In genomic region chr6:112018619-112019416, GRCh38 we compare ENCODE assay signal across 1 cellular context.
TF ChIP-seq lines count a peak whose summit lies in the region.

No MANE protein-coding gene starts in this region.

TF ChIP-seq in HepG2, 621 proteins besides CTCF, POLR2A, EP300 and RAD21 (continued from another document and continues in another):
- TF ChIP-seq ZNF280D (CRISPR knock-in tag; IDR thresholded peaks at IDR 0.05) (no peak), ZFP1 (CRISPR knock-in tag; IDR thresholded peaks at IDR 0.05) (peak; percentile 89), MIXL1 (CRISPR knock-in tag; IDR thresholded peaks at IDR 0.05) (peak; percentile 33; the same call in 1 of the 2 replicates), CREB1 (IDR thresholded peaks at IDR 0.05) (no peak), CREB1 (CRISPR knock-in tag; IDR thresholded peaks at IDR 0.05) (no peak), ZNF205 (CRISPR knock-in tag; IDR thresholded peaks at IDR 0.05) (peak; percentile 19; the same call in 1 of the 2 replicates), DMTF1 (CRISPR knock-in tag; IDR thresholded peaks at IDR 0.05) (no peak), CBFB (CRISPR knock-in tag; IDR thresholded peaks at IDR 0.05) (no peak), ZNF143 (CRISPR knock-in tag; IDR thresholded peaks at IDR 0.05) (no peak), BHLHE40 (IDR thresholded peaks at IDR 0.05; ENCODE audit: low read length) (no peak), NRL (CRISPR knock-in tag; IDR thresholded peaks at IDR 0.05; ENCODE audit: borderline replicate concordance) (no peak), SP140L (CRISPR knock-in tag; IDR thresholded peaks at IDR 0.05; ENCODE audit: borderline replicate concordance) (no peak), ZNF569 (CRISPR knock-in tag; IDR thresholded peaks at IDR 0.05; ENCODE audit: borderline replicate concordance) (no peak), E2F5 (CRISPR knock-in tag; conservative IDR thresholded peaks at IDR 0.05) (no peak), ISL2 (CRISPR knock-in tag; IDR thresholded peaks at IDR 0.05) (peak; percentile 84), ZNF703 (CRISPR knock-in tag; IDR thresholded peaks at IDR 0.05; ENCODE audit: borderline replicate concordance) (no peak), SMAD9 (CRISPR knock-in tag; IDR thresholded peaks at IDR 0.05) (no peak), ATF2 (CRISPR knock-in tag; IDR thresholded peaks at IDR 0.05) (peak; percentile 57; the same call in 1 of the 2 replicates), HOXA7 (CRISPR knock-in tag; IDR thresholded peaks at IDR 0.05) (no peak), PRDM10 (CRISPR knock-in tag; IDR thresholded peaks at IDR 0.05; ENCODE audit: low read depth) (no peak; the same call in 1 of the 2 replicates), YY1 (IDR thresholded peaks at IDR 0.05; ENCODE audit: insufficient read depth, insufficient replicate concordance, low read depth, low read length) (peak; percentile 71), ZNF574 (CRISPR knock-in tag; IDR thresholded peaks at IDR 0.05) (peak; percentile 52; the same call in 1 of the 2 replicates), HNRNPL (IDR thresholded peaks at IDR 0.05; ENCODE audit: low read depth, low read length) (no peak), RNF2 (conservative IDR thresholded peaks at IDR 0.05; ENCODE audit: low read depth) (0 out of 2 replicates have a peak, but pooled peaks have one; percentile 20), HIVEP1 (CRISPR knock-in tag; IDR thresholded peaks at IDR 0.05) (no peak), ZNF225 (CRISPR knock-in tag; IDR thresholded peaks at IDR 0.05) (no peak), GLI4 (CRISPR knock-in tag; IDR thresholded peaks at IDR 0.05; ENCODE audit: borderline replicate concordance) (no peak), BRCA1 (CRISPR knock-in tag; IDR thresholded peaks at IDR 0.05) (no peak), ZC3H13 (CRISPR knock-in tag; IDR thresholded peaks at IDR 0.05) (no peak), PHF5A (CRISPR knock-in tag; IDR thresholded peaks at IDR 0.05; ENCODE audit: low read depth, unreplicated experiment) (no peak), MYC (CRISPR knock-in tag; IDR thresholded peaks at IDR 0.05; ENCODE audit: borderline replicate concordance) (peak; percentile 51; the same call in 1 of the 2 replicates), PBX2 (CRISPR knock-in tag; IDR thresholded peaks at IDR 0.05) (no peak), ZSCAN5A (CRISPR knock-in tag; IDR thresholded peaks at IDR 0.05; ENCODE audit: borderline replicate concordance) (peak; percentile 82; the same call in 1 of the 2 replicates), BRF2 (CRISPR knock-in tag; IDR thresholded peaks at IDR 0.05) (0 out of 2 replicates have a peak, but pooled peaks have one; percentile 47), SAP130 (CRISPR knock-in tag; IDR thresholded peaks at IDR 0.05; ENCODE audit: low read depth) (peak; percentile 78), ZNF616 (CRISPR knock-in tag; IDR thresholded peaks at IDR 0.05; ENCODE audit: low read depth) (no peak), ZNF878 (CRISPR knock-in tag; IDR thresholded peaks at IDR 0.05) (peak; percentile 63; the same call in 1 of the 2 replicates), ZBTB34 (CRISPR knock-in tag; IDR thresholded peaks at IDR 0.05) (peak; percentile 98), HOXA5 (CRISPR knock-in tag; IDR thresholded peaks at IDR 0.05) (no peak), ZNF660 (CRISPR knock-in tag; IDR thresholded peaks at IDR 0.05; ENCODE audit: borderline replicate concordance, low read depth) (no peak), HNRNPH1 (optimal IDR thresholded peaks at IDR 0.05; ENCODE audit: low read depth, low read length) (no peak)
